Comparison of ENCODE assay signal across 1 cellular context in genomic region chr4:1246111-1246881, GRCh38.
TF ChIP-seq lines count a peak whose summit lies in the region.

No MANE protein-coding gene starts in this region.

TF ChIP-seq in GM23338, 12 proteins besides CTCF, POLR2A, EP300 and RAD21 (continued from another document):
- no peak for TF ChIP-seq REST (IDR thresholded peaks at IDR 0.05; ENCODE audit: unreplicated experiment)
- no peak for TF ChIP-seq EZH2phosphoT487 (IDR thresholded peaks at IDR 0.05; ENCODE audit: unreplicated experiment)
- TF ChIP-seq ZNF114 (CRISPR knock-in tag; IDR thresholded peaks at IDR 0.05), result no peak
- TF ChIP-seq STAT1 (IDR thresholded peaks at IDR 0.05; ENCODE audit: unreplicated experiment), result no peak
- no peak for TF ChIP-seq NANOG (IDR thresholded peaks at IDR 0.05; ENCODE audit: borderline replicate concordance)
- no peak for TF ChIP-seq CREB1 (CRISPR knock-in tag; IDR thresholded peaks at IDR 0.05; ENCODE audit: low read depth)
- no peak for TF ChIP-seq EZH2 (IDR thresholded peaks at IDR 0.05; ENCODE audit: low read depth, unreplicated experiment)
